11 cellular contexts compared by ENCODE assay signal in the genomic region with DNA sequence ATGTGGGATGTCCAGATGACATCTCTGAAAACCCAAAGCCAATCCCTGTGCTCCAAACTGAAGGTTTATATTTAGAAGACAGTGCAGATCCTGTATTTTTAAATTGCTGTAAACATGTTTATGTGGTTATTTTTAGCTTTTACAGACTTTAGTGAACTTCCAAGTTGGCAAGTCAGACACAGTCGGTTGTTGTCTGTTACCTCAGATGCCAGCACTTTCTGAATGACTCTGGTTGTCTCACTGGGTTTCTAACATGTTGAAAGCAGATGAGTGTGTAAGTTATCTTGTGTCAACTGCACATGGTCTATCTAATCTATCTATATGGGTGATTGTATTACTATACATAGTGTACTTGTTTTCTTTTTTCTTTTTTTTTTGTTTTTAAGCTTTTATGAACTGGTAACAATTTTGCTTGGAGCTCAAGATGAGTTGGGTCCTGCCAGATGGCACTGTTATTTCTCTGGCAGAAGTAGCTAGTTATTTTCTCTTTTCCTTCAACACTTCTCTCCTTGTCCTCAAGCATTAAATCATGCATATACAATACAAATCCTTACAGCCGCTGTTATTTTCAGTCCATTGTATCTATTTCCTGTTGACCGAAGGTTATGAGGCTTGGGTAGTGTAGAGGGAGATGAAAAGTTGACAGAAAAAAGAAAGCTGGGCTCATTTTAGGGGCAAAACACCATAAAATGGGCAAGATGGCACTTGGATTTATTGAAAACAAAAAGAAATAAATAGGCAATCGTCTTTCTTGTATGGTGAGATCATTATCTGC.
DNase-seq lines count a peak whose midpoint lies in the region; ATAC-seq, FAIRE-seq and TF ChIP-seq lines count a peak whose summit lies in the region.
"Had no signal": no experiment of that assay in that cellular context is flagged by ENCODE, and none has a peak within 500 bp of the region (broad histone marks: within the 10 kb centered on the region; RNA-seq: fewer than 3 reads in every experiment).

No MANE protein-coding gene starts in this region.

- ATAC-seq in GM21529 (IDR thresholded peaks at IDR 0.05; ENCODE audit: unreplicated experiment) (peak; percentile 31), memory B cell (ENCODE audit: low read depth) (peak; percentile 15)

- H3K36me3 Mint-ChIP-seq in CD14-positive monocyte (no peaks in the 10 kb centered on the region), memory B cell (no peaks in the 10 kb centered on the region)

- no peaks in the 10 kb centered on the region for H3K27me3 Mint-ChIP-seq in CD14-positive monocyte (ENCODE audit: low read depth in 3 of 3)
- H3K27me3 Mint-ChIP-seq in memory B cell: peaks cover 1% of the 10 kb centered on the region

- no peaks in the 10 kb centered on the region for H3K27me3 ChIP-seq in HAP-1 (ENCODE audit: low read depth)

- no peak for DNase-seq in CD14-positive monocyte (ENCODE audit: low spot score)
- DNase-seq in SK-MEL-5 (ENCODE audit: low read depth, low spot score): peak; percentile 56
- no peak for DNase-seq in memory B cell (ENCODE audit: low spot score in 2 of 2)
- DNase-seq in CD1c-positive myeloid dendritic cell (ENCODE audit: extremely low spot score): no peak
- no peak for DNase-seq in urothelium cell line (ENCODE audit: low spot score)
- DNase-seq in HAP-1 (ENCODE audit: low spot score in 2 of 2): no peak
- no peak for DNase-seq in AML-193 (lab: John Stamatoyannopoulos, UW)
- DNase-seq: DND-41, SHP77 had no signal

- in situ Hi-C loops in SK-MEL-5 (cut with HindIII; ENCODE audit: low pct_unique_long_range_greater_than_20kb, low sequenced_read_pairs): no loop called here
- in situ Hi-C loops in HAP-1 (cut with MboI; ENCODE audit: low sequenced_read_pairs): no loop called here

- no peak for TF ChIP-seq CTCF in CD14-positive monocyte (IDR thresholded peaks at IDR 0.05)

- no peaks in the 10 kb centered on the region for H3K36me3 ChIP-seq in HAP-1 (replicated peaks)

- H3K27ac Mint-ChIP-seq in CD14-positive monocyte (peak overlapping the region in 1 of 7 donors; percentile 66), memory B cell (no peak overlapping the region)

- H3K4me3 ChIP-seq in HAP-1: no peak overlapping the region

- H3K4me1 ChIP-seq in HAP-1: peaks cover 11% of the 10 kb centered on the region; the same call in 1 of the 2 replicates

- H3K4me3 Mint-ChIP-seq in CD14-positive monocyte: peak overlapping the region; percentile 1 to 63
- H3K4me3 Mint-ChIP-seq in memory B cell: peak overlapping the region; percentile 57

- no peaks in the 10 kb centered on the region for H3K9me3 Mint-ChIP-seq in CD14-positive monocyte
- no peaks in the 10 kb centered on the region for H3K9me3 Mint-ChIP-seq in memory B cell

- H3K4me1 Mint-ChIP-seq in CD14-positive monocyte: peaks cover 33% of the 10 kb centered on the region
- peaks cover 27% of the 10 kb centered on the region for H3K4me1 Mint-ChIP-seq in memory B cell

- intact Hi-C loops in CD14-positive monocyte (cut with micrococcal nuclease): no loop called here

- FAIRE-seq in urothelium cell line (lab: Jason Lieb, UNC): no peak
- FAIRE-seq: astrocyte had no signal

- no peaks in the 10 kb centered on the region for H3K9me3 ChIP-seq in HAP-1
